ENCODE assay signal across 21 cellular contexts in the genomic region with DNA sequence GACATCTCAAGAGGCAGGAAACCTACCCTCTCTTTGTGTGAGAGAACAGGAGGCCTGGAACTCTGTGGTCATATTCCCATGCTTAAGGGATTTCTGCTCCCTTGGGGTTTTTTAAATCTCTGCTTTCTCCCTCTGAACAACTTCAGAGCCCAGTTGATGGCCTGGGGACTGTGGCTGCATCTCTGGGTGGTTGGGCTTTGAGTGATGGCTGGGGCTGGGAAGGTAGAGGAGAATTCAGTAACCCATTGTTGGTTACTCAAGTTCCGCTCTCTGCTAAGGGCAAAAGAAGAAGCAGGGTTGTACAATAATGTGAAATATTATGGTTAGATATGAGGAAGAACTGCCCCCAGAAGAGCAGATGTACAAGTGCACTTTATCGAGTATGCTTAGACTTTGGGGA.
A peak's percentile ranks its signal among the peaks of the same experiment; 100 is the strongest.
DNase-seq lines count a peak whose midpoint lies in the region; ATAC-seq and TF ChIP-seq lines count a peak whose summit lies in the region.
"Had no signal": no experiment of that assay in that cellular context is flagged by ENCODE, and none has a peak within 500 bp of the region (broad histone marks: within the 10 kb centered on the region; RNA-seq: fewer than 3 reads in every experiment).

No MANE protein-coding gene starts in this region.

- no peak for ATAC-seq in esophagus mucosa
- no peak for ATAC-seq in GM18867 (IDR thresholded peaks at IDR 0.05; ENCODE audit: unreplicated experiment)
- ATAC-seq in HG02642 (IDR thresholded peaks at IDR 0.05; ENCODE audit: poor library complexity, unreplicated experiment): no peak
- ATAC-seq: CD8-positive, alpha-beta T cell; Right ventricle myocardium inferior; T-helper 17 cell had no signal

- CTCF ChIA-PET in HEK293 (lab: Yijun Ruan, JAX): interaction anchor here (1.1 kb wide), 2 partner anchors 91 to 163 kb away, joined by 3 to 4 read pairs; no protein-coding TSS in a partner anchor

- peaks cover 46% of the 10 kb centered on the region for H3K4me1 Mint-ChIP-seq in glutamatergic neuron (ENCODE audit: low read depth, unreplicated experiment)

- H3K27ac ChIP-seq in HEK293 (ENCODE audit: extremely low read depth, low read depth, low read length): no peak overlapping the region
- H3K27ac ChIP-seq: BLaER1 had no signal

- POLR2A ChIA-PET in HEK293 (lab: Yijun Ruan, JAX): no interaction called here

- H3K4me3 Mint-ChIP-seq in glutamatergic neuron (ENCODE audit: unreplicated experiment): peak overlapping the region; percentile 41
- H3K4me3 Mint-ChIP-seq: CD8-positive, alpha-beta T cell; HFFc6; T-helper 17 cell had no signal

- no peaks in the 10 kb centered on the region for H3K4me1 ChIP-seq in HEK293 (ENCODE audit: control insufficient read depth, insufficient read depth, low read length)

- no peaks in the 10 kb centered on the region for H3K36me3 ChIP-seq in HEK293 (ENCODE audit: control insufficient read depth in 2 of 2, insufficient read depth in 1 of 2, low read length in 2 of 2)
- H3K36me3 ChIP-seq: BLaER1 had no signal

- H3K36me3 Mint-ChIP-seq in glutamatergic neuron (ENCODE audit: unreplicated experiment): peaks cover 14% of the 10 kb centered on the region
- H3K36me3 Mint-ChIP-seq: CD8-positive, alpha-beta T cell had no signal

- H3K4me3 ChIP-seq in HEK293 (ENCODE audit: low read depth, low read length): no peak overlapping the region
- H3K4me3 ChIP-seq: BLaER1 had no signal

- H3K27ac Mint-ChIP-seq in glutamatergic neuron (ENCODE audit: unreplicated experiment): peak overlapping the region; percentile 11
- H3K27ac Mint-ChIP-seq: CD8-positive, alpha-beta T cell; T-helper 17 cell had no signal

- H3K9me3 Mint-ChIP-seq in glutamatergic neuron (ENCODE audit: unreplicated experiment): peaks cover 15% of the 10 kb centered on the region
- H3K9me3 Mint-ChIP-seq: CD8-positive, alpha-beta T cell; HFFc6 had no signal

- no peaks in the 10 kb centered on the region for H3K9me3 ChIP-seq in HEK293 (ENCODE audit: control insufficient read depth, insufficient read depth, low read depth, low read length)
- H3K9me3 ChIP-seq: BLaER1 had no signal

- H3K27me3 Mint-ChIP-seq in glutamatergic neuron (ENCODE audit: unreplicated experiment): peaks cover 5% of the 10 kb centered on the region

- DNase-seq in NOMO-1 treated with dmso at 0.1 percent for 144 hours (lab: John Stamatoyannopoulos, UW; ENCODE audit: unreplicated experiment): peak; percentile 12
- DNase-seq in glutamatergic neuron: no peak
- DNase-seq in T-helper 9 cell: no peak
- DNase-seq: CD8-positive, alpha-beta T cell; DND-41; HFFc6; MM.1S; NCI-H1092 treated with DMSO at 0.1 percent for 48 hours; NCI-H146; NCI-H2029 treated with DMSO at 0.1 percent for 48 hours; NCI-H226; NCI-H510A treated with DMSO at 0.1 percent for 48 hours; NCI-H748 treated with DMSO at 0.1 percent for 48 hours; SW 1271; T-helper 17 cell had no signal

- no peak for TF ChIP-seq CTCF in HEK293 (tag by site-specific recombination; IDR thresholded peaks at IDR 0.05)
- TF ChIP-seq CTCF in glutamatergic neuron (IDR thresholded peaks at IDR 0.05; ENCODE audit: partially characterized antibody, unreplicated experiment): no peak

TF ChIP-seq in HEK293, 187 proteins besides CTCF, POLR2A, EP300 and RAD21:
- TF ChIP-seq, protein P1, sequence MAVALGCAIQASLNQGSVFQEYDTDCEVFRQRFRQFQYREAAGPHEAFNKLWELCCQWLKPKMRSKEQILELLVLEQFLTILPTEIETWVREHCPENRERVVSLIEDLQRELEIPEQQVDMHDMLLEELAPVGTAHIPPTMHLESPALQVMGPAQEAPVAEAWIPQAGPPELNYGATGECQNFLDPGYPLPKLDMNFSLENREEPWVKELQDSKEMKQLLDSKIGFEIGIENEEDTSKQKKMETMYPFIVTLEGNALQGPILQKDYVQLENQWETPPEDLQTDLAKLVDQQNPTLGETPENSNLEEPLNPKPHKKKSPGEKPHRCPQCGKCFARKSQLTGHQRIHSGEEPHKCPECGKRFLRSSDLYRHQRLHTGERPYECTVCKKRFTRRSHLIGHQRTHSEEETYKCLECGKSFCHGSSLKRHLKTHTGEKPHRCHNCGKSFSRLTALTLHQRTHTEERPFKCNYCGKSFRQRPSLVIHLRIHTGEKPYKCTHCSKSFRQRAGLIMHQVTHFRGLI (tag by site-specific recombination; IDR thresholded peaks at IDR 0.05): peak; percentile 98
- TF ChIP-seq, protein P2, sequence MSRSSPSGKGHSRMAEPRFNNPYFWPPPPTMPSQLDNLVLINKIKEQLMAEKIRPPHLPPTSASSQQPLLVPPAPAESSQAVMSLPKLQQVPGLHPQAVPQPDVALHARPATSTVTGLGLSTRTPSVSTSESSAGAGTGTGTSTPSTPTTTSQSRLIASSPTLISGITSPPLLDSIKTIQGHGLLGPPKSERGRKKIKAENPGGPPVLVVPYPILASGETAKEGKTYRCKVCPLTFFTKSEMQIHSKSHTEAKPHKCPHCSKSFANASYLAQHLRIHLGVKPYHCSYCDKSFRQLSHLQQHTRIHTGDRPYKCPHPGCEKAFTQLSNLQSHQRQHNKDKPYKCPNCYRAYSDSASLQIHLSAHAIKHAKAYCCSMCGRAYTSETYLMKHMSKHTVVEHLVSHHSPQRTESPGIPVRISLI (tag by site-specific recombination; IDR thresholded peaks at IDR 0.05): no peak
